ENCODE assay signal across 8 cellular contexts in the genomic region with DNA sequence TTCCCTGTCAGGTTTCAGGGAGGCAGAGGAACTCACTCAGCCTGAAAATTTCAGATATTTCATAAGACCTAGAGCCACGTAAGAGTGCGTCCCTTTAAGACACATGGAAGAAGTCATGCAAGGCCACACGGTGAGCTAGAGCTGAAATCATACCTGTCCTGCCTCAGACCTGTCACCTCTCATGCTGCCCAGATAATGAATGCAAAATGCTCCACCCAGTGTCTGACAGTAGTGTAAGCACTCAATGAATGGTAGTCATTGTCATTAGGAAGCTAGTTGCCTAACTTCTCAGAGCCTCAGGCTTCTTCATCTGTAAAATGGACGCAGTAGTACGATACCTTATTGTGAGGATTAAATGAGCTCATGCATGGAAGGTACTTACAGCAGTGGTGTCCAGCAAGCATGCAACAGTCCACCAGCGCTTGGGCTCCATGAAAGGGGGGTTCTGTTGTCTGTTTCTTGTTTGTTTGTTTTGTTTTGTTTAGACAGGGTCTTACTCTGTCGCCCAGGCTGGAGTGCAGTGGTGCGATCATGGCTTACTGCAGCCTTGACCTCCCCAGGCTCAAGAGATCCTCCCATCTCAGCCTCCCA.
DNase-seq lines count a peak whose midpoint lies in the region; ATAC-seq and TF ChIP-seq lines count a peak whose summit lies in the region.

No MANE protein-coding gene starts in this region.

- no peak overlapping the region for H3K18ac ChIP-seq in mesendoderm (ENCODE audit: low read length)

- intact Hi-C loops in CD8-positive, alpha-beta T cell (cut with DNase I, micrococcal nuclease): loop anchor here (1.0 to 5.0 kb wide), 4 partner anchors 26 to 117 kb away; a partner anchor contains a TSS

- CTCF ChIA-PET in CD8-positive, alpha-beta T cell (lab: Charles Lee): interaction anchor here (0.5 to 2.8 kb wide), 21 partner anchors 9 to 300 kb away, joined by 3 to 43 read pairs (median 4); a partner anchor contains a TSS

- H3K27ac ChIP-seq in CD8-positive, alpha-beta T cell (ENCODE audit: low read depth, low read length): no peak overlapping the region
- H3K27ac ChIP-seq in HUES6 (ENCODE audit: low read depth, low read length) (no peak overlapping the region), mesendoderm (ENCODE audit: low read depth, low read length) (no peak overlapping the region)

- POLR2A ChIA-PET in CD8-positive, alpha-beta T cell (lab: Charles Lee): no interaction called here

- H4K5ac ChIP-seq in mesendoderm (ENCODE audit: low read length): peak overlapping the region; percentile 47

- H3K4me3 Mint-ChIP-seq in CD8-positive, alpha-beta T cell: peak overlapping the region; percentile 77
- peak overlapping the region; percentile 94 for H3K4me3 Mint-ChIP-seq in activated naive CD8-positive, alpha-beta T cell treated with anti-CD3 and anti-CD28 coated beads for 36 hours

- no peak for DNase-seq in CD8-positive, alpha-beta T cell
- no peak for DNase-seq in activated naive CD8-positive, alpha-beta T cell treated with anti-CD3 and anti-CD28 coated beads for 36 hours
- DNase-seq in mesendoderm: peak; percentile 57
- DNase-seq in medulla oblongata (ENCODE audit: extremely low spot score): no peak
- DNase-seq in cerebellar nuclear complex (lab: John Stamatoyannopoulos, UW): no peak

- H3K56ac ChIP-seq in mesendoderm (ENCODE audit: low read length): peak overlapping the region; percentile 95

- peak overlapping the region; percentile 77 for H2AK5ac ChIP-seq in mesendoderm (ENCODE audit: low read length)

- H3K4ac ChIP-seq in mesendoderm (ENCODE audit: low read depth, low read length): peak overlapping the region; percentile 58

- H3K79me1 ChIP-seq in mesendoderm (ENCODE audit: low read length): peaks cover 8% of the 10 kb centered on the region

- H2BK5ac ChIP-seq in mesendoderm (ENCODE audit: low read length): no peak overlapping the region

- no peak overlapping the region for H2BK120ac ChIP-seq in mesendoderm (ENCODE audit: low read depth, low read length)

- H3K36me3 Mint-ChIP-seq in CD8-positive, alpha-beta T cell: no peaks in the 10 kb centered on the region
- peaks cover 11% of the 10 kb centered on the region for H3K36me3 Mint-ChIP-seq in activated naive CD8-positive, alpha-beta T cell treated with anti-CD3 and anti-CD28 coated beads for 36 hours

- H3K79me2 ChIP-seq in mesendoderm (ENCODE audit: control insufficient read depth, insufficient read depth, low read length): peaks cover 3% of the 10 kb centered on the region

- no peak overlapping the region for H3K27ac Mint-ChIP-seq in CD8-positive, alpha-beta T cell
- H3K27ac Mint-ChIP-seq in activated naive CD8-positive, alpha-beta T cell treated with anti-CD3 and anti-CD28 coated beads for 36 hours: peak overlapping the region; percentile 72

- H3K27me3 Mint-ChIP-seq in CD8-positive, alpha-beta T cell (ENCODE audit: low read depth): no peaks in the 10 kb centered on the region
- no peaks in the 10 kb centered on the region for H3K27me3 Mint-ChIP-seq in activated naive CD8-positive, alpha-beta T cell treated with anti-CD3 and anti-CD28 coated beads for 36 hours

- WGBS in mesendoderm (ENCODE audit: extremely low coverage, insufficient coverage, low lambda C conversion rate): no CpG with 5 or more reads among the region's 8 CpGs

- no peak overlapping the region for H4K8ac ChIP-seq in mesendoderm (ENCODE audit: low read depth, low read length)

- H3K4me1 ChIP-seq in CD8-positive, alpha-beta T cell (ENCODE audit: insufficient read depth, low read length): peaks cover 15% of the 10 kb centered on the region
- peaks cover 17% of the 10 kb centered on the region for H3K4me1 ChIP-seq in HUES6 (ENCODE audit: control insufficient read depth, insufficient read depth, low read length)
- peaks cover 12% of the 10 kb centered on the region for H3K4me1 ChIP-seq in mesendoderm (ENCODE audit: control insufficient read depth, low read depth, low read length)

- H3K9ac ChIP-seq in HUES6 (ENCODE audit: low read length) (no peak overlapping the region), mesendoderm (ENCODE audit: low read length) (peak overlapping the region; percentile 77)

- no peaks in the 10 kb centered on the region for H3K9me3 ChIP-seq in CD8-positive, alpha-beta T cell (ENCODE audit: low read length)
- no peaks in the 10 kb centered on the region; the same call in 1 of the 2 replicates for H3K9me3 ChIP-seq in HUES6 (ENCODE audit: control insufficient read depth, insufficient read depth, low read depth, low read length)

- no peak overlapping the region for H2BK15ac ChIP-seq in mesendoderm (replicated peaks; ENCODE audit: low read depth)

- no peaks in the 10 kb centered on the region for H3K36me3 ChIP-seq in CD8-positive, alpha-beta T cell (ENCODE audit: insufficient read depth, low read length)
- H3K36me3 ChIP-seq in HUES6 (ENCODE audit: control insufficient read depth, insufficient read depth, low read length): no peaks in the 10 kb centered on the region
- no peaks in the 10 kb centered on the region for H3K36me3 ChIP-seq in mesendoderm (ENCODE audit: control insufficient read depth, insufficient read depth, low read length)

- TF ChIP-seq CTCF in CD8-positive, alpha-beta T cell (IDR thresholded peaks at IDR 0.05): no peak

- no peak overlapping the region for H3K23ac ChIP-seq in mesendoderm (ENCODE audit: low read length)

- ATAC-seq in CD8-positive, alpha-beta T cell: no peak
- ATAC-seq in GM19467 (IDR thresholded peaks at IDR 0.05; ENCODE audit: unreplicated experiment) (no peak), GM21576 (IDR thresholded peaks at IDR 0.05; ENCODE audit: unreplicated experiment) (no peak)

- no peaks in the 10 kb centered on the region for H3K27me3 ChIP-seq in CD8-positive, alpha-beta T cell (ENCODE audit: insufficient read depth, low read length)
- H3K27me3 ChIP-seq in HUES6 (ENCODE audit: control insufficient read depth, insufficient read depth, low read length) (no peaks in the 10 kb centered on the region), mesendoderm (ENCODE audit: insufficient read depth, low read length, poor library complexity) (no peaks in the 10 kb centered on the region)

- H3K4me2 ChIP-seq in mesendoderm (ENCODE audit: low read length): no peak overlapping the region

- H3K9me3 Mint-ChIP-seq in CD8-positive, alpha-beta T cell: no peaks in the 10 kb centered on the region
- H3K9me3 Mint-ChIP-seq in activated naive CD8-positive, alpha-beta T cell treated with anti-CD3 and anti-CD28 coated beads for 36 hours: no peaks in the 10 kb centered on the region

- H3K4me3 ChIP-seq in CD8-positive, alpha-beta T cell (ENCODE audit: low read depth, low read length): no peak overlapping the region
- H3K4me3 ChIP-seq in HUES6 (ENCODE audit: low read depth, low read length) (0 out of 2 replicates have a peak overlapping the region, but pooled peaks have one; percentile 71), mesendoderm (ENCODE audit: low read length) (no peak overlapping the region)

- H3K4me1 Mint-ChIP-seq in CD8-positive, alpha-beta T cell (ENCODE audit: low read depth): peaks cover 16% of the 10 kb centered on the region
- H3K4me1 Mint-ChIP-seq in activated naive CD8-positive, alpha-beta T cell treated with anti-CD3 and anti-CD28 coated beads for 36 hours: peaks cover 17% of the 10 kb centered on the region
